6 cellular contexts compared by ENCODE assay signal in the genomic region with DNA sequence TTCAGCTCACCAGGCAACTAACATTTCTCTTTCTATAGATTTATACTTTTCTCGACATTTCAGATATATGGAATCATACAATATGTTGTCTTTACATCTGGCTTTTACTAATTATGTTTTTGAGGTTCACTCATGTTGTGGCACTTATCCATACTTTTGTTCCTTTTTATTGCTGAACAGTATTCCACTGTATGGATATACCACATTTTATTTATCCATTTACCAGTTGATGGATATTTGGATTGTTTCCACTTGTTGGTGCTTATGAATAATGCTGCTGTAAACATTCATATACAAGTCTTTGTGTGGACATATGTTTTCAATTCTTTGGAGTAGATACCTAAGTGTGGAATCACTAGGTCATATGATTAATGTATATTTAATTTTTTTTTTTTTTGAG.
"Had no signal": no experiment of that assay in that cellular context is flagged by ENCODE, and none has a peak within 500 bp of the region (broad histone marks: within the 10 kb centered on the region; RNA-seq: fewer than 3 reads in every experiment).

No MANE protein-coding gene starts in this region.

- ATAC-seq: HepG2, K562 had no signal

- H3K27ac ChIP-seq: HL-60 had no signal

- FAIRE-seq: HepG2, HTR-8/SVneo, K562 had no signal

- DNase-seq: IMR-90, KBM-7 had no signal

- H3K4me3 ChIP-seq: K562 had no signal
